13 cellular contexts compared by ENCODE assay signal in the genomic region with DNA sequence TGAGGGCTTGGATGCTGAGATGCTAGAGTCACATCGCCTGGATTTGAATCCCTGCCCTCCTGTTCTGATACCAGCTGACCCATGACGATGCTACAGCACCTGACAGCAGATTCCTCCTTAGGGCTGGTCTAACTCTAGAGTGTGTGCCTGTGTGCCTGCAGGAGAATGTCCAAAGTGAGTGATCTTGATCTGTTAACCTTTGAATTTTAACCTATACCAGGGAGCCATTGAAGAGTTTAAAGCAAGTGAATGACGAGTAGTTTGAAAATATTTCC.
A peak's percentile ranks its signal among the peaks of the same experiment; 100 is the strongest.
DNase-seq lines count a peak whose midpoint lies in the region; ATAC-seq, FAIRE-seq and TF ChIP-seq lines count a peak whose summit lies in the region.
"Had no signal": no experiment of that assay in that cellular context is flagged by ENCODE, and none has a peak within 500 bp of the region (broad histone marks: within the 10 kb centered on the region; RNA-seq: fewer than 3 reads in every experiment).

No MANE protein-coding gene starts in this region.

- H3K36me3 ChIP-seq in pancreas, result no peaks in the 10 kb centered on the region

- no peaks in the 10 kb centered on the region for H3K9me3 Mint-ChIP-seq in CD14-positive monocyte
- no peaks in the 10 kb centered on the region for H3K9me3 Mint-ChIP-seq in activated CD4-positive, alpha-beta memory T cell treated with anti-CD3 and anti-CD28 coated beads for 36 hours

- peak overlapping the region in 2 of 4 donors; percentile 60 to 65 for H3K27ac ChIP-seq in pancreas
- H3K27ac ChIP-seq: parathyroid adenoma, SK-N-MC had no signal

- H3K27me3 Mint-ChIP-seq in CD14-positive monocyte (ENCODE audit: low read depth in 3 of 3), result no peaks in the 10 kb centered on the region
- no peaks in the 10 kb centered on the region for H3K27me3 Mint-ChIP-seq in activated CD4-positive, alpha-beta memory T cell treated with anti-CD3 and anti-CD28 coated beads for 36 hours

- TF ChIP-seq CTCF in CD14-positive monocyte (IDR thresholded peaks at IDR 0.05) (no peak), pancreas (IDR thresholded peaks at IDR 0.05) (no peak)

- H3K4me1 Mint-ChIP-seq in CD14-positive monocyte, result peaks cover 17% of the 10 kb centered on the region
- peaks cover 14% of the 10 kb centered on the region for H3K4me1 Mint-ChIP-seq in activated CD4-positive, alpha-beta memory T cell treated with anti-CD3 and anti-CD28 coated beads for 36 hours (ENCODE audit: low read depth)

- H3K27me3 ChIP-seq in pancreas, result no peaks in the 10 kb centered on the region

- peaks cover 0 to 6% (median 0%) of the 10 kb centered on the region in 3 donors for H3K4me1 ChIP-seq in pancreas
- H3K4me1 ChIP-seq: parathyroid adenoma had no signal

- CTCF ChIA-PET in activated CD4-positive, alpha-beta memory T cell treated with anti-CD3 and anti-CD28 coated beads for 36 hours (lab: Charles Lee), result interaction anchor here (0.9 to 3.4 kb wide), 19 partner anchors 8 to 720 kb away, joined by 3 to 29 read pairs (median 4); a partner anchor contains a TSS

- DNase-seq in CD14-positive monocyte (ENCODE audit: low spot score) (no peak), Right ventricle myocardium superior (no peak), pancreas (no peak), retina (no peak), DMS79 treated with DMSO at 0.1 percent for 48 hours (lab: John Stamatoyannopoulos, UW) (no peak), NCI-H524 treated with DMSO at 0.1 percent for 48 hours (lab: John Stamatoyannopoulos, UW) (no peak)
- DNase-seq in activated CD4-positive, alpha-beta memory T cell treated with anti-CD3 and anti-CD28 coated beads for 36 hours, result no peak
- DNase-seq: erythroblast, NCI-H510A treated with DMSO at 0.1 percent for 48 hours, trophoblast cell had no signal

- no peaks in the 10 kb centered on the region for H3K9me3 ChIP-seq in pancreas

- no peak overlapping the region for H3K4me3 Mint-ChIP-seq in CD14-positive monocyte
- H3K4me3 Mint-ChIP-seq in activated CD4-positive, alpha-beta memory T cell treated with anti-CD3 and anti-CD28 coated beads for 36 hours, result peak overlapping the region; percentile 10

- FAIRE-seq in pancreas (lab: Jason Lieb, UNC), result no peak

- ATAC-seq in Right ventricle myocardium superior (ENCODE audit: poor library complexity) (peak; percentile 8), pancreas (peak in 3 of 4 donors; percentile 26 to 50 (median 47)), GM21423 (IDR thresholded peaks at IDR 0.05; ENCODE audit: unreplicated experiment) (no peak)

- intact Hi-C loops in CD14-positive monocyte (cut with micrococcal nuclease), result loop anchor here (1.0 to 10.0 kb wide), 6 partner anchors 20 to 668 kb away; no protein-coding TSS in a partner anchor
- intact Hi-C loops in activated CD4-positive, alpha-beta memory T cell treated with anti-CD3 and anti-CD28 coated beads for 36 hours (cut with micrococcal nuclease), result loop anchor here (1.0 to 2.0 kb wide), 7 partner anchors 68 to 668 kb away; no protein-coding TSS in a partner anchor
- intact Hi-C loops in Right ventricle myocardium superior (cut with DNase I), result loop anchor here (5.0 to 10.0 kb wide), 4 partner anchors 114 to 669 kb away; no protein-coding TSS in a partner anchor
- intact Hi-C loops in pancreas (cut with DNase I), result loop anchor here (10.0 kb wide), 3 partner anchors 102 to 672 kb away; no protein-coding TSS in a partner anchor

- WGBS in pancreas, 2 donors, result 73 to 75% methylated on average over 3 of the region's 3 CpGs

- POLR2A ChIA-PET in activated CD4-positive, alpha-beta memory T cell treated with anti-CD3 and anti-CD28 coated beads for 36 hours (lab: Charles Lee), result no interaction called here

- H3K36me3 Mint-ChIP-seq in CD14-positive monocyte, result peaks cover 53 to 70% of the 10 kb centered on the region in 2 donors
- H3K36me3 Mint-ChIP-seq in activated CD4-positive, alpha-beta memory T cell treated with anti-CD3 and anti-CD28 coated beads for 36 hours, result peaks cover 10% of the 10 kb centered on the region

- no peak overlapping the region for H3K4me3 ChIP-seq in pancreas

- peak overlapping the region in 5 of 7 donors; percentile 0 to 84 (median 63) for H3K27ac Mint-ChIP-seq in CD14-positive monocyte
- H3K27ac Mint-ChIP-seq in activated CD4-positive, alpha-beta memory T cell treated with anti-CD3 and anti-CD28 coated beads for 36 hours, result peak overlapping the region; percentile 38
